In genomic region chr12:132610051-132610759, GRCh38 we compare ENCODE assay signal across 9 cellular contexts. TPM values are rescaled to one million over a fixed set of nuclear protein-coding genes. Genes with fewer than 3 reads are reported as not detected.
DNase-seq lines count a peak whose midpoint lies in the region; ATAC-seq, FAIRE-seq and TF ChIP-seq lines count a peak whose summit lies in the region.
"Had no signal": no experiment of that assay in that cellular context is flagged by ENCODE, and none has a peak within 500 bp of the region (broad histone marks: within the 10 kb centered on the region; RNA-seq: fewer than 3 reads in every experiment).

TSS of gene LRCOL1 (minus strand) at chr12:132610582. CDS start at chr12:132606251, 4,331 bp downstream.

- intact Hi-C loops in cardiac septum (cut with DNase I) (loop anchor here (10.0 kb wide), 1 partner anchor 455 kb away; no protein-coding TSS in a partner anchor), Right ventricle myocardium inferior (cut with DNase I) (loop anchor here (10.0 kb wide), 1 partner anchor 455 kb away; no protein-coding TSS in a partner anchor), body of pancreas (cut with DNase I) (loop anchor here (5.0 to 10.0 kb wide), 2 partner anchors 193 to 455 kb away; no protein-coding TSS in a partner anchor), right lobe of liver (cut with DNase I) (no loop called here)

- H3K9me3 ChIP-seq in body of pancreas (peaks cover 0 to 10% (median 0%) of the 10 kb centered on the region in 3 donors), right lobe of liver (no peaks in the 10 kb centered on the region)

- H3K36me3 ChIP-seq in body of pancreas (replicated peaks in 1 of 2; ENCODE audit: insufficient read depth in 1 of 2, low read depth in 2 of 2) (no peaks in the 10 kb centered on the region), right lobe of liver (no peaks in the 10 kb centered on the region)

- TF ChIP-seq POLR2A in body of pancreas (IDR thresholded peaks at IDR 0.05) (no peak), right lobe of liver (IDR thresholded peaks at IDR 0.05) (no peak)

- H3K27ac ChIP-seq in body of pancreas (no peak within 1 kb of the TSS), right lobe of liver (peak within 1 kb of the TSS in 2 of 3 donors; percentile 86 to 87), foreskin keratinocyte (no peak within 1 kb of the TSS)

- H3K27me3 ChIP-seq in body of pancreas, result peaks cover 0 to 31% of the 10 kb centered on the region in 2 donors
- H3K27me3 ChIP-seq in right lobe of liver, result no peaks in the 10 kb centered on the region
- peaks cover 79% of the 10 kb centered on the region for H3K27me3 ChIP-seq in foreskin keratinocyte

- DNase-seq in cardiac septum (ENCODE audit: low spot score) (peak; percentile 71), Right ventricle myocardium inferior (ENCODE audit: missing footprints) (no peak), body of pancreas (peak; percentile 31 to 64 (median 38)), right lobe of liver (no peak), urothelium cell line (ENCODE audit: low spot score) (peak; percentile 49), foreskin keratinocyte (no peak)
- DNase-seq: DND-41 had no signal

- 15 to 19% methylated on average over 7 to 35 of the region's 35 CpGs for whole genome bisulfite sequencing in body of pancreas, 2 donors
- 55% methylated on average over 9 of the region's 35 CpGs for WGBS in right lobe of liver (ENCODE audit: insufficient coverage, low coverage, low lambda C conversion rate, missing lambda C conversion rate)

- ATAC-seq in Right ventricle myocardium inferior (no peak), body of pancreas (peak; percentile 24), right lobe of liver (no peak), HG03025 (IDR thresholded peaks at IDR 0.05; ENCODE audit: low FRiP score, unreplicated experiment) (no peak), GM19463 (IDR thresholded peaks at IDR 0.05; ENCODE audit: unreplicated experiment) (no peak), foreskin keratinocyte (no peak)

- H3K4me3 ChIP-seq in body of pancreas (no peak within 1 kb of the TSS), right lobe of liver (no peak within 1 kb of the TSS)

- H3K4me1 ChIP-seq in body of pancreas (no peaks in the 10 kb centered on the region), right lobe of liver (peaks cover 0 to 36% (median 12%) of the 10 kb centered on the region in 4 donors), foreskin keratinocyte (no peaks in the 10 kb centered on the region)

- no peak for TF ChIP-seq CTCF in body of pancreas (IDR thresholded peaks at IDR 0.05)
- TF ChIP-seq CTCF in right lobe of liver (IDR thresholded peaks at IDR 0.05), result no peak
- no peak for TF ChIP-seq CTCF in foreskin keratinocyte (conservative IDR thresholded peaks at IDR 0.05)

- no peak for FAIRE-seq in urothelium cell line (lab: Jason Lieb, UNC)

RNA-seq across cellular contexts. Expression of gene LRCOL1, which starts in this region (rescaled TPM):
- total RNA-seq in cardiac septum (not detected), Right ventricle myocardium inferior (not detected), body of pancreas (not detected), right lobe of liver (10 to 100 TPM in 1 of 6 experiments, 1 to 10 TPM in 4, under 1 TPM in 1; 0.61 to 13.1 (median 6.8) TPM), foreskin keratinocyte (not detected in 2 replicates)
- polyA plus RNA-seq in foreskin keratinocyte, result not detected in 2 replicates

Comparison
In these comparisons a context has a peak if more than half of its experiments do, and no peak if none do; other contexts are left out.
1. Peak in DNase-seq in cardiac septum; RNA of the gene not detected or under 1 TPM.
2. Peak in DNase-seq and ATAC-seq in body of pancreas; RNA of the gene not detected or under 1 TPM.
3. H3K27ac ChIP-seq: peak in right lobe of liver (2 of 3); none in body of pancreas (0 of 4) and foreskin keratinocyte (single experiment).
4. intact Hi-C loops: an anchor here in cardiac septum (10.0 kb wide), Right ventricle myocardium inferior (10.0 kb wide) and body of pancreas (5.0 to 10.0 kb wide); none called in right lobe of liver.